ENCODE assay signal across 1 cellular context in the genomic region with DNA sequence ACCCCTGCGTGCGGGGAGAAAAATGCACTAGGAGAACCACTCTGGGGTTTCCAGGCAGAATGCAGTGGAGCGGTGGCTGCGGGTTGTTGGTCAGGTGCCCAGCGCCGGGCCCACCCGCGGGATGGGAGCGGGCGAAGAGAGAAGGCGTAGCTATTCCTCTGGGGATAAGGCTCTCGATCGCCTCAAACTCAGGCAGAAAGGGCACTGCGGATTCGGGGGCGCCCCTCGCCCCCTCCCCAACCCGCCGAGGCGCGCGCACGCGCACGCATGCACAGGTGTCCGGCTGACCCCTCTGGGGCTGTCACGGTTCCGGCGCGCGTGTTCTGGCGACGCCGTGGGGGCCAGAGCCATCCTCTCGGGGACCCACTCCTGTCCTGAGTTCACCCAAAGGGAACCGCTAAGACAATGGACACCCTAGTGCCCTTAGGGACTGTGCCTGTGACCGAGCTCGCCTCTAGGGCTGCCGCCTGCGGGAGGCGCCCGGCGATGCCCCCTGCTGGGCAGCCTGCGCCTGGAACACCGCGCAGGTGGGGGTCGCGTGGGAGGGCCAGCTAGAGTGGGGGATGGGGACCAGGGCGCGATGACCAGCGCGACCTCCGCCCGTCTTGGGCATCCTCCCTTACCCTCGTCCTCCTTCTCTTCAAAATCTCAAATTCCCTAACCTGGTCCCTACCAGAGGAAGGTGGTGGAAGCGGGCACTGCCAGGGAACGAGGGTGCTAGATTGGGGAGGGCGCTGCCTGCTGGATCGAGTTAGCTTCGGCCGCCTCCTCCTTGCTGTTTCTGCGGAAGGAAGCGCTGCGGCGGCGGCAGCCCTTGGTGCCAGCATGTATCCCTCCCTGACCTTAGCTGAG.
TF ChIP-seq lines count a peak whose summit lies in the region.

No MANE protein-coding gene starts in this region.

TF ChIP-seq in A549, 52 proteins besides CTCF, POLR2A, EP300 and RAD21 (continued from another document):
- no peak for TF ChIP-seq REST (IDR thresholded peaks at IDR 0.05)
